35 cellular contexts compared by ENCODE assay signal in the genomic region with DNA sequence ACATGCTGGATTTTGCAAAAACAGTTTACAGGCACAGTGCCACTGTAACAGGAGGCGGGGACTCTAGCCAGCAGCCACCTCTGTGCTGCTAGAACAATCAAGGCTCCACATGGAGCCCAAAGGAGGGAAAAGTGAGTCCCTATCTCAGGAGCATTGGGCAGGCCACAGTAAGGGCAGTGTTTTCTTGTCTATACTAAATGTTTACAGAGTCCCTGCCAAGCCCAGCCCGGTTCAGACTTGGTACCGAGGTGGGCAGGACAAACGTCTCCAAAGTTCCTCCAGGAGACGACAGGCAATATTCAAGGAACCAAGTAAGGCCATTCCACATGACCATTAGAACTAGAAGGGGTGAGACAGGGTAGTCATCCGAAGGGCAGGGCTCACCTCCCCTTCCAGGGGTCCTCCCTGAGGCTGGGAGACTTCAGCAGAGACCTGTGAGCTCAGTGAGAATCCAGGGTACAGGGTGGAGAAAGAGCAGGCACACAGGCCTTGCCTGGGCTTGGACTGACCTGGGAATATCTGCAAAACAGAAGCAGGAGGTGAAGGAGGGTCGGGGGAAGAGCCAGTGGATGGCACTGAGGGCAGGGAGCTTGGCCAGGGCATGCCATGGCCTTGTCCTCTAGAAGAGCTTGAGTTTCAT.
"Had no signal": no experiment of that assay in that cellular context is flagged by ENCODE, and none has a peak within 500 bp of the region (broad histone marks: within the 10 kb centered on the region; RNA-seq: fewer than 3 reads in every experiment).

No MANE protein-coding gene starts in this region.

- H3K36me3 ChIP-seq: breast epithelium, cardiac muscle cell, gastrocnemius medialis, WERI-Rb-1 had no signal

- H3K27me3 ChIP-seq: ascending aorta, breast epithelium, cardiac muscle cell, esophagus muscularis mucosa, foreskin keratinocyte, gastrocnemius medialis had no signal

- DNase-seq: activated B cell treated with CpG ODN at 0.5 μM for 24 hours; activated CD4-positive, alpha-beta memory T cell treated with anti-CD3 and anti-CD28 coated beads for 36 hours; activated CD4-positive, alpha-beta T cell treated with anti-CD3 and anti-CD28 coated beads for 36 hours; activated CD4-positive, alpha-beta T cell treated with anti-CD3 and anti-CD28 coated beads, Interleukin-2, amount 10 ng/mL, durations not matched to agents 24 days and 14 days; activated CD8-positive, alpha-beta memory T cell treated with anti-CD3 and anti-CD28 coated beads, Interleukin-2, amount 10 ng/mL, durations not matched to agents 7 days and 5 days; activated CD8-positive, alpha-beta memory T cell treated with anti-CD3 and anti-CD28 coated beads, Interleukin-2, amount 50 U/mL, for 4 hours; activated CD8-positive, alpha-beta T cell treated with anti-CD3 and anti-CD28 coated beads, Interleukin-2, amount 10 ng/mL, durations not matched to agents 7 days and 5 days; activated effector memory CD4-positive, alpha-beta T cell treated with anti-CD3 and anti-CD28 coated beads, Interleukin-2, amount 50 U/mL, for 16 hours; activated naive CD4-positive, alpha-beta T cell treated with anti-CD3 and anti-CD28 coated beads, Interleukin-2, amount 10 ng/mL, durations not matched to agents 7 days and 5 days; activated naive CD8-positive, alpha-beta T cell treated with anti-CD3 and anti-CD28 coated beads, Interleukin-2, amount 10 ng/mL, durations not matched to agents 7 days and 5 days; activated T-cell treated with anti-CD3 and anti-CD28 coated beads, Interleukin-2, amount 50 U/mL, for 1 hour; activated T-cell treated with anti-CD3 and anti-CD28 coated beads, Interleukin-2, amount 50 U/mL, for 48 hours; dorsolateral prefrontal cortex; effector memory CD4-positive, alpha-beta T cell; erythroblast; foreskin keratinocyte; gastrocnemius medialis; glutamatergic neuron; T-helper 1 cell; T-helper 17 cell; T1000; WERI-Rb-1 had no signal

- H3K4me3 Mint-ChIP-seq: activated B cell treated with CpG ODN at 0.5 μM for 24 hours; activated CD4-positive, alpha-beta memory T cell treated with anti-CD3 and anti-CD28 coated beads for 36 hours; activated CD4-positive, alpha-beta T cell treated with anti-CD3 and anti-CD28 coated beads for 36 hours; activated CD4-positive, alpha-beta T cell treated with anti-CD3 and anti-CD28 coated beads, Interleukin-2, amount 10 ng/mL, durations not matched to agents 24 days and 14 days; activated CD8-positive, alpha-beta memory T cell treated with anti-CD3 and anti-CD28 coated beads, Interleukin-2, amount 10 ng/mL, durations not matched to agents 7 days and 5 days; activated CD8-positive, alpha-beta T cell treated with anti-CD3 and anti-CD28 coated beads, Interleukin-2, amount 10 ng/mL, durations not matched to agents 7 days and 5 days; activated naive CD4-positive, alpha-beta T cell treated with anti-CD3 and anti-CD28 coated beads, Interleukin-2, amount 10 ng/mL, durations not matched to agents 7 days and 5 days; activated naive CD8-positive, alpha-beta T cell treated with anti-CD3 and anti-CD28 coated beads, Interleukin-2, amount 10 ng/mL, durations not matched to agents 7 days and 5 days; activated T-helper 1 cell treated with anti-CD3 and anti-CD28 coated beads, Interleukin-12 subunit alpha, Interleukin-12 subunit beta, Interleukin-2, Interleukin-4 antibody, amounts not matched to agents 30 ng/mL and 10 ng/mL and 1 ng/mL, durations not matched to agents 14 hours and 24 hours and 36 hours; brain; central memory CD8-positive, alpha-beta T cell; dendritic cell treated with granulocyte-macrophage colony-stimulating factor and Interleukin-4, amounts not matched to agents 40 ng/mL and 50 ng/mL, for 4 days; T-helper 17 cell; T-helper 2 cell treated with Interferon-gamma antibody and Interleukin-4, amounts not matched to agents 5 μg/mL and 100 μg/mL, for 36 hours had no signal

- H3K36me3 Mint-ChIP-seq: activated CD4-positive, alpha-beta memory T cell treated with anti-CD3 and anti-CD28 coated beads for 36 hours; activated CD8-positive, alpha-beta memory T cell treated with anti-CD3 and anti-CD28 coated beads, Interleukin-2, amount 10 ng/mL, durations not matched to agents 7 days and 5 days; activated naive CD4-positive, alpha-beta T cell treated with anti-CD3 and anti-CD28 coated beads, Interleukin-2, amount 10 ng/mL, durations not matched to agents 7 days and 5 days; activated naive CD8-positive, alpha-beta T cell treated with anti-CD3 and anti-CD28 coated beads, Interleukin-2, amount 10 ng/mL, durations not matched to agents 7 days and 5 days; brain had no signal

- H3K4me3 ChIP-seq: ascending aorta, breast epithelium, cardiac muscle cell, coronary artery, dorsolateral prefrontal cortex, esophagus muscularis mucosa, gastrocnemius medialis had no signal

- H3K9me3 Mint-ChIP-seq: activated CD4-positive, alpha-beta T cell treated with anti-CD3 and anti-CD28 coated beads, Interleukin-2, amount 10 ng/mL, durations not matched to agents 24 days and 14 days; activated naive CD4-positive, alpha-beta T cell treated with anti-CD3 and anti-CD28 coated beads, Interleukin-2, amount 10 ng/mL, durations not matched to agents 7 days and 5 days; activated naive CD8-positive, alpha-beta T cell treated with anti-CD3 and anti-CD28 coated beads, Interleukin-2, amount 10 ng/mL, durations not matched to agents 7 days and 5 days; activated T-helper 2 cell treated with anti-CD3 and anti-CD28 coated beads, Interferon-gamma antibody, Interleukin-2, Interleukin-4, amounts not matched to agents 10 μg/mL and 5 μg/mL and 100 μg/mL, durations not matched to agents 14 hours and 24 hours and 36 hours; central memory CD8-positive, alpha-beta T cell; dendritic cell treated with granulocyte-macrophage colony-stimulating factor and Interleukin-4, amounts not matched to agents 40 ng/mL and 50 ng/mL, for 4 days had no signal

- H3K9me3 ChIP-seq: ascending aorta, gastrocnemius medialis had no signal

- ATAC-seq: activated CD4-positive, alpha-beta T cell treated with anti-CD3 and anti-CD28 coated beads for 36 hours; activated CD4-positive, CD25-positive, alpha-beta regulatory T cell treated with anti-CD3 and anti-CD28 coated beads, Interleukin-2, amount 50 U/mL, for 24 hours; activated CD8-positive, alpha-beta memory T cell treated with anti-CD3 and anti-CD28 coated beads, Interleukin-2, amount 10 ng/mL, durations not matched to agents 7 days and 5 days; activated CD8-positive, alpha-beta T cell treated with anti-CD3 and anti-CD28 coated beads, Interleukin-2, amount 10 ng/mL, durations not matched to agents 7 days and 5 days; activated naive CD4-positive, alpha-beta T cell treated with anti-CD3 and anti-CD28 coated beads, Interleukin-2, amount 50 U/mL, for 72 hours; foreskin keratinocyte; gastrocnemius medialis; T-helper 17 cell had no signal

- H3K4me1 Mint-ChIP-seq: activated B cell treated with CpG ODN at 0.5 μM for 24 hours; activated CD4-positive, alpha-beta T cell treated with anti-CD3 and anti-CD28 coated beads for 36 hours; activated CD4-positive, alpha-beta T cell treated with anti-CD3 and anti-CD28 coated beads, Interleukin-2, amount 10 ng/mL, durations not matched to agents 24 days and 14 days; activated CD8-positive, alpha-beta memory T cell treated with anti-CD3 and anti-CD28 coated beads, Interleukin-2, amount 10 ng/mL, durations not matched to agents 7 days and 5 days; activated naive CD4-positive, alpha-beta T cell treated with anti-CD3 and anti-CD28 coated beads, Interleukin-2, amount 10 ng/mL, durations not matched to agents 7 days and 5 days; activated naive CD8-positive, alpha-beta T cell treated with anti-CD3 and anti-CD28 coated beads, Interleukin-2, amount 10 ng/mL, durations not matched to agents 7 days and 5 days; central memory CD8-positive, alpha-beta T cell; T-helper 17 cell had no signal

- H3K4me1 ChIP-seq: ascending aorta, breast epithelium, esophagus muscularis mucosa, foreskin keratinocyte, gastrocnemius medialis had no signal

- H3K27me3 Mint-ChIP-seq: activated B cell treated with CpG ODN at 0.5 μM for 24 hours; activated CD4-positive, alpha-beta T cell treated with anti-CD3 and anti-CD28 coated beads, Interleukin-2, amount 10 ng/mL, durations not matched to agents 24 days and 14 days; activated CD8-positive, alpha-beta memory T cell treated with anti-CD3 and anti-CD28 coated beads, Interleukin-2, amount 10 ng/mL, durations not matched to agents 7 days and 5 days; activated naive CD4-positive, alpha-beta T cell treated with anti-CD3 and anti-CD28 coated beads, Interleukin-2, amount 10 ng/mL, durations not matched to agents 7 days and 5 days; activated naive CD8-positive, alpha-beta T cell treated with anti-CD3 and anti-CD28 coated beads, Interleukin-2, amount 10 ng/mL, durations not matched to agents 7 days and 5 days; dendritic cell treated with granulocyte-macrophage colony-stimulating factor and Interleukin-4, amounts not matched to agents 40 ng/mL and 50 ng/mL, for 4 days; T-helper 17 cell had no signal

- H3K27ac ChIP-seq: ascending aorta, breast epithelium, cardiac muscle cell, coronary artery, dorsolateral prefrontal cortex, esophagus muscularis mucosa, foreskin keratinocyte, gastrocnemius medialis, WERI-Rb-1 had no signal

- H3K27ac Mint-ChIP-seq: activated B cell treated with CpG ODN at 0.5 μM for 24 hours; activated CD4-positive, alpha-beta memory T cell treated with anti-CD3 and anti-CD28 coated beads for 36 hours; activated CD4-positive, alpha-beta T cell treated with anti-CD3 and anti-CD28 coated beads for 36 hours; activated CD4-positive, alpha-beta T cell treated with anti-CD3 and anti-CD28 coated beads, Interleukin-2, amount 10 ng/mL, durations not matched to agents 24 days and 14 days; activated CD8-positive, alpha-beta memory T cell treated with anti-CD3 and anti-CD28 coated beads, Interleukin-2, amount 10 ng/mL, durations not matched to agents 7 days and 5 days; activated CD8-positive, alpha-beta T cell treated with anti-CD3 and anti-CD28 coated beads, Interleukin-2, amount 10 ng/mL, durations not matched to agents 7 days and 5 days; activated naive CD4-positive, alpha-beta T cell treated with anti-CD3 and anti-CD28 coated beads, Interleukin-2, amount 10 ng/mL, durations not matched to agents 7 days and 5 days; activated naive CD4-positive, alpha-beta T cell treated with anti-CD3 and anti-CD28 coated beads, Interleukin-2, amount 50 U/mL, for 72 hours; activated naive CD8-positive, alpha-beta T cell treated with anti-CD3 and anti-CD28 coated beads, Interleukin-2, amount 10 ng/mL, durations not matched to agents 7 days and 5 days; activated T-helper 1 cell treated with anti-CD3 and anti-CD28 coated beads, Interleukin-12 subunit alpha, Interleukin-12 subunit beta, Interleukin-2, Interleukin-4 antibody, amounts not matched to agents 30 ng/mL and 10 ng/mL and 1 ng/mL, durations not matched to agents 14 hours and 24 hours and 36 hours; activated T-helper 2 cell treated with anti-CD3 and anti-CD28 coated beads, Interferon-gamma antibody, Interleukin-2, Interleukin-4, amounts not matched to agents 10 μg/mL and 5 μg/mL and 100 μg/mL, durations not matched to agents 14 hours and 24 hours and 36 hours; dendritic cell treated with granulocyte-macrophage colony-stimulating factor and Interleukin-4, amounts not matched to agents 40 ng/mL and 50 ng/mL, for 4 days; T-helper 17 cell; T-helper 2 cell treated with Interferon-gamma antibody and Interleukin-4, amounts not matched to agents 5 μg/mL and 100 μg/mL, for 36 hours had no signal
